In the genomic region with DNA sequence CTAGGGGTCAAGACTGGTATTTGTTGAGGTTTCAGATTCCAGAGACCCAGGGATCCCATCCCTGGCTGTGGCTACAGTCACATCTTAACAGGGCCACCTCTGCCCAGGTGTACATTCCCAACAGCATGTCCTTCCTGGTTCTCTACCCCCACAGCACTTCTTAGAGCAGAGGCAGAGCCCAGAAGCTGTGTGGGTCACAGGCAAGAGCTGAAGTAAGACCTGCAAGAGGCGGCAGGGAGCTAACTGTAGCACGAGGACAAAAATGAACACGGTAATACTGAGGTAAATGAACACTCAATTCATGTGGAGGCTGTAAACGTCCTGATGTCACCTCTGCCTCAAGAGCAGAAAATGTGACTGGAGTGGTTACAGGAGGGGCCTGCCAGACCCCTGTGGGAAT, we compare ENCODE assay signal across 26 cellular contexts. TPM values are rescaled to one million over a fixed set of nuclear protein-coding genes. Genes with fewer than 3 reads are reported as not detected.
A peak's percentile ranks its signal among the peaks of the same experiment; 100 is the strongest.
DNase-seq lines count a peak whose midpoint lies in the region; ATAC-seq and TF ChIP-seq lines count a peak whose summit lies in the region.
"Had no signal": no experiment of that assay in that cellular context is flagged by ENCODE, and none has a peak within 500 bp of the region (broad histone marks: within the 10 kb centered on the region; RNA-seq: fewer than 3 reads in every experiment).

No MANE protein-coding gene starts in this region.

- H3K14ac ChIP-seq in H9 (ENCODE audit: insufficient read depth, low read length): no peak overlapping the region

- no peak overlapping the region for H4K91ac ChIP-seq in H9 (ENCODE audit: insufficient read length, low read depth, low read length)

- H3K4me1 ChIP-seq in H9 (ENCODE audit: insufficient read depth, low read length): peaks cover 3% of the 10 kb centered on the region; the same call in 1 of the 2 replicates
- H3K4me1 ChIP-seq in uterus: peaks cover 0 to 8% of the 10 kb centered on the region in 2 donors
- H3K4me1 ChIP-seq: SJSA1 had no signal

- POLR2A ChIA-PET in activated CD4-positive, alpha-beta T cell treated with anti-CD3 and anti-CD28 coated beads for 36 hours (lab: Charles Lee): no interaction called here

- peaks cover 5% of the 10 kb centered on the region for H3K4me1 Mint-ChIP-seq in activated CD4-positive, alpha-beta T cell treated with anti-CD3 and anti-CD28 coated beads for 36 hours
- H3K4me1 Mint-ChIP-seq in H9: peaks cover 39 to 48% of the 10 kb centered on the region in 2 experiments
- peaks cover 57% of the 10 kb centered on the region for H3K4me1 Mint-ChIP-seq in dendritic cell treated with granulocyte-macrophage colony-stimulating factor and Interleukin-4, amounts not matched to agents 40 ng/mL and 50 ng/mL, for 4 days (ENCODE audit: low read depth)
- H3K4me1 Mint-ChIP-seq: activated CD8-positive, alpha-beta memory T cell treated with anti-CD3 and anti-CD28 coated beads, Interleukin-2, amount 10 ng/mL, durations not matched to agents 7 days and 5 days had no signal

- no peak for ATAC-seq in activated CD4-positive, alpha-beta T cell treated with anti-CD3 and anti-CD28 coated beads for 36 hours
- ATAC-seq in sciatic nerve (no peak), GM21515 (IDR thresholded peaks at IDR 0.05; ENCODE audit: unreplicated experiment) (no peak), GM21367 (IDR thresholded peaks at IDR 0.05; ENCODE audit: unreplicated experiment) (no peak)
- ATAC-seq: activated CD8-positive, alpha-beta memory T cell treated with anti-CD3 and anti-CD28 coated beads, Interleukin-2, amount 10 ng/mL, durations not matched to agents 7 days and 5 days; K562 had no signal

- H3K27ac ChIP-seq in H9 (ENCODE audit: insufficient read length, low read depth, low read length) (no peak overlapping the region), uterus (peak overlapping the region in 1 of 2 donors; percentile 59)
- H3K27ac ChIP-seq: breast epithelium, SJSA1 had no signal

- H2AK5ac ChIP-seq in H9 (ENCODE audit: insufficient read length, low read length): no peak overlapping the region

- no peak overlapping the region for H2BK120ac ChIP-seq in H9 (ENCODE audit: low read depth, low read length, poor library complexity, severe bottlenecking)

- intact Hi-C loops in activated CD4-positive, alpha-beta T cell treated with anti-CD3 and anti-CD28 coated beads for 36 hours (cut with DNase I, micrococcal nuclease): no loop called here
- intact Hi-C loops in dendritic cell treated with granulocyte-macrophage colony-stimulating factor and Interleukin-4, amounts not matched to agents 40 ng/mL and 50 ng/mL, for 4 days (cut with micrococcal nuclease): no loop called here
- intact Hi-C loops in sciatic nerve (cut with DNase I): no loop called here
- intact Hi-C loops in uterus (cut with DNase I; ENCODE audit: low total_unique reads): no loop called here

- no peak overlapping the region for H3K9ac ChIP-seq in H9 (ENCODE audit: extremely low read depth, insufficient read length, low read length)

- no peaks in the 10 kb centered on the region for H3K79me1 ChIP-seq in H9 (ENCODE audit: insufficient read depth, low read depth, low read length, poor library complexity, severe bottlenecking)

- no peaks in the 10 kb centered on the region for H3K36me3 ChIP-seq in uterus

- TF ChIP-seq POLR2A in uterus (IDR thresholded peaks at IDR 0.05): no peak

- H2AFZ ChIP-seq in H9 (ENCODE audit: low read length): no peak overlapping the region

- no peaks in the 10 kb centered on the region for H4K20me1 ChIP-seq in H9 (ENCODE audit: control insufficient read depth, insufficient read depth, insufficient read length)

- CTCF ChIA-PET in activated CD4-positive, alpha-beta T cell treated with anti-CD3 and anti-CD28 coated beads for 36 hours (lab: Charles Lee): interaction anchor here (1.5 kb wide), 1 partner anchor 9 kb away, joined by 3 read pairs; no protein-coding TSS in a partner anchor

- H2BK20ac ChIP-seq in H9 (ENCODE audit: low read depth, low read length, poor library complexity, severe bottlenecking): no peak overlapping the region

- H3K9me3 ChIP-seq in H9 (ENCODE audit: control insufficient read depth, low read depth, low read length): no peaks in the 10 kb centered on the region
- no peaks in the 10 kb centered on the region for H3K9me3 ChIP-seq in uterus
- H3K9me3 ChIP-seq: breast epithelium, SJSA1, transverse colon had no signal

- peaks cover 53% of the 10 kb centered on the region for H3K36me3 Mint-ChIP-seq in activated CD4-positive, alpha-beta T cell treated with anti-CD3 and anti-CD28 coated beads for 36 hours (ENCODE audit: low read depth)
- peaks cover 45 to 87% (median 68%) of the 10 kb centered on the region in 3 experiments; a peak in 6 of 7 replicates for H3K36me3 Mint-ChIP-seq in H9 (ENCODE audit: insufficient read depth in 1 of 3, low read depth in 3 of 3)
- peaks cover 100% of the 10 kb centered on the region for H3K36me3 Mint-ChIP-seq in dendritic cell treated with granulocyte-macrophage colony-stimulating factor and Interleukin-4, amounts not matched to agents 40 ng/mL and 50 ng/mL, for 4 days (ENCODE audit: low read depth)

- WGBS in H9 (ENCODE audit: extremely low coverage, insufficient read length, low lambda C conversion rate): no CpG with 5 or more reads among the region's 4 CpGs

- no peak overlapping the region for H3K18ac ChIP-seq in H9 (ENCODE audit: insufficient read length, low read depth, low read length)

- H3K4me2 ChIP-seq in H9 (ENCODE audit: insufficient read depth, insufficient read length, low read length): no peak overlapping the region

- no peak for TF ChIP-seq CTCF in H9 (conservative IDR thresholded peaks at IDR 0.05)
- no peak for TF ChIP-seq CTCF in uterus (IDR thresholded peaks at IDR 0.05)

- no peaks in the 10 kb centered on the region for H3K27me3 ChIP-seq in H9 (ENCODE audit: insufficient read depth, low read length)
- no peaks in the 10 kb centered on the region for H3K27me3 ChIP-seq in uterus
- H3K27me3 ChIP-seq: breast epithelium, SJSA1, transverse colon had no signal

- no peak overlapping the region for H3T11ph ChIP-seq in H9 (ENCODE audit: low read length)

- no peak overlapping the region for H4K8ac ChIP-seq in H9 (replicated peaks; ENCODE audit: insufficient read length, low read depth, low read length)

- H3K23me2 ChIP-seq in H9 (ENCODE audit: insufficient read length, low read depth, low read length, poor library complexity, severe bottlenecking): no peaks in the 10 kb centered on the region

- H4K5ac ChIP-seq in H9 (ENCODE audit: insufficient read length, low read depth, low read length): no peak overlapping the region

- H2BK15ac ChIP-seq in H9 (ENCODE audit: low read depth, low read length): no peak overlapping the region

- no peak overlapping the region for H3K4me3 ChIP-seq in uterus
- H3K4me3 ChIP-seq: breast epithelium, K562, SJSA1, transverse colon had no signal

- DNase-seq in activated CD4-positive, alpha-beta T cell treated with anti-CD3 and anti-CD28 coated beads for 36 hours: no peak
- no peak for DNase-seq in activated CD4-positive, alpha-beta T cell treated with anti-CD3 and anti-CD28 coated beads for 4 hours
- DNase-seq in H9 (no peak), sciatic nerve (ENCODE audit: low spot score) (peak; percentile 9), uterus (no peak)
- DNase-seq: activated CD4-positive, alpha-beta T cell treated with anti-CD3 and anti-CD28 coated beads, Interleukin-2, amount 10 ng/mL, durations not matched to agents 24 days and 14 days; activated CD8-positive, alpha-beta memory T cell treated with anti-CD3 and anti-CD28 coated beads, Interleukin-2, amount 10 ng/mL, durations not matched to agents 7 days and 5 days; dermis blood vessel endothelial cell; GDM1; GOT3; islet precursor cell; NCI-H1105 treated with DMSO at 0.1 percent for 48 hours; NCI-H2029; NCI-H526 treated with DMSO at 0.1 percent for 48 hours; stimulated activated CD4-positive, alpha-beta T cell treated with anti-CD3 and anti-CD28 coated beads, Interleukin-4, amount 100 ng/mL, for 1 hour; stimulated activated naive CD4-positive, alpha-beta T cell; T-helper 2 cell; transverse colon had no signal

- H3K27me3 Mint-ChIP-seq in activated CD4-positive, alpha-beta T cell treated with anti-CD3 and anti-CD28 coated beads for 36 hours: no peaks in the 10 kb centered on the region
- no peaks in the 10 kb centered on the region for H3K27me3 Mint-ChIP-seq in H9 (ENCODE audit: low read depth)
- no peaks in the 10 kb centered on the region for H3K27me3 Mint-ChIP-seq in dendritic cell treated with granulocyte-macrophage colony-stimulating factor and Interleukin-4, amounts not matched to agents 40 ng/mL and 50 ng/mL, for 4 days
- H3K27me3 Mint-ChIP-seq: activated CD4-positive, alpha-beta T cell treated with anti-CD3 and anti-CD28 coated beads, Interleukin-2, amount 10 ng/mL, durations not matched to agents 24 days and 14 days; activated CD8-positive, alpha-beta memory T cell treated with anti-CD3 and anti-CD28 coated beads, Interleukin-2, amount 10 ng/mL, durations not matched to agents 7 days and 5 days had no signal

- H3K23ac ChIP-seq in H9 (ENCODE audit: insufficient read length, low read depth, low read length): no peak overlapping the region

- H3K79me2 ChIP-seq in H9 (ENCODE audit: insufficient read depth, low read length): 0 out of 2 replicates have a peak, but pooled peaks cover 2% of the 10 kb centered on the region

- H3K4ac ChIP-seq in H9 (ENCODE audit: low read depth, low read length): no peak overlapping the region

- no peak overlapping the region for H3K4me3 Mint-ChIP-seq in activated CD4-positive, alpha-beta T cell treated with anti-CD3 and anti-CD28 coated beads for 36 hours
- H3K4me3 Mint-ChIP-seq in H9: no peak overlapping the region
- H3K4me3 Mint-ChIP-seq in dendritic cell treated with granulocyte-macrophage colony-stimulating factor and Interleukin-4, amounts not matched to agents 40 ng/mL and 50 ng/mL, for 4 days: no peak overlapping the region
- H3K4me3 Mint-ChIP-seq: activated CD4-positive, alpha-beta T cell treated with anti-CD3 and anti-CD28 coated beads, Interleukin-2, amount 10 ng/mL, durations not matched to agents 24 days and 14 days; activated CD8-positive, alpha-beta memory T cell treated with anti-CD3 and anti-CD28 coated beads, Interleukin-2, amount 10 ng/mL, durations not matched to agents 7 days and 5 days had no signal

- H3K9me3 Mint-ChIP-seq in activated CD4-positive, alpha-beta T cell treated with anti-CD3 and anti-CD28 coated beads for 36 hours (ENCODE audit: low read depth): no peaks in the 10 kb centered on the region
- no peaks in the 10 kb centered on the region for H3K9me3 Mint-ChIP-seq in H9
- no peaks in the 10 kb centered on the region for H3K9me3 Mint-ChIP-seq in dendritic cell treated with granulocyte-macrophage colony-stimulating factor and Interleukin-4, amounts not matched to agents 40 ng/mL and 50 ng/mL, for 4 days
- H3K9me3 Mint-ChIP-seq: activated CD4-positive, alpha-beta T cell treated with anti-CD3 and anti-CD28 coated beads, Interleukin-2, amount 10 ng/mL, durations not matched to agents 24 days and 14 days had no signal

- H3K27ac Mint-ChIP-seq in activated CD4-positive, alpha-beta T cell treated with anti-CD3 and anti-CD28 coated beads for 36 hours: peak overlapping the region; percentile 47
- peak overlapping the region in 2 of 3 experiments; percentile 86 to 96; a peak in 2 of 7 replicates for H3K27ac Mint-ChIP-seq in H9
- peak overlapping the region; percentile 34 for H3K27ac Mint-ChIP-seq in dendritic cell treated with granulocyte-macrophage colony-stimulating factor and Interleukin-4, amounts not matched to agents 40 ng/mL and 50 ng/mL, for 4 days
- H3K27ac Mint-ChIP-seq: activated CD4-positive, alpha-beta T cell treated with anti-CD3 and anti-CD28 coated beads, Interleukin-2, amount 10 ng/mL, durations not matched to agents 24 days and 14 days; activated CD8-positive, alpha-beta memory T cell treated with anti-CD3 and anti-CD28 coated beads, Interleukin-2, amount 10 ng/mL, durations not matched to agents 7 days and 5 days had no signal

- no peak overlapping the region for H2BK12ac ChIP-seq in H9 (ENCODE audit: insufficient read length, low read depth, low read length)

- no peak overlapping the region for H2BK5ac ChIP-seq in H9 (ENCODE audit: insufficient read length, low read length)

- no peak overlapping the region for H3K56ac ChIP-seq in H9 (ENCODE audit: insufficient read length, low read depth, low read length)

RNA-seq across cellular contexts. Expression of gene RAPSN, which starts 21.7 kb away (rescaled TPM):
- total RNA-seq in activated CD4-positive, alpha-beta T cell treated with anti-CD3 and anti-CD28 coated beads for 36 hours: under 1 TPM in 1 of 2 experiments, not detected in 1; 0.21 TPM
- total RNA-seq in H9 (2021) (0.48 TPM in 1 of 2 replicates, not detected in the other), sciatic nerve (4.9 TPM), uterus (under 1 TPM in 1 of 4 donors, not detected in 3; 0.41 TPM)
- total RNA-seq: glomerular endothelial cell, RPMI7951, transverse colon had no signal

RNA-seq across cellular contexts. Expression of gene PSMC3, which starts 44.4 kb away (rescaled TPM):
- total RNA-seq in activated CD4-positive, alpha-beta T cell treated with anti-CD3 and anti-CD28 coated beads for 36 hours: 100 to 1,000 TPM; 147 to 167 TPM
- 179 TPM in 2 replicates for total RNA-seq in H9 (2021)
- total RNA-seq in sciatic nerve: 97.5 TPM
- 100 to 1,000 TPM in 1 of 4 donors, 10 to 100 TPM in 3; 43.8 to 161 (median 96.2) TPM for total RNA-seq in uterus

Comparison
In these comparisons a context has a peak if more than half of its experiments do, and no peak if none do; other contexts are left out.
1. H3K27ac Mint-ChIP-seq: peak in every context shown above with its lines; median percentile 91 in H9; 47 in activated CD4-positive, alpha-beta T cell treated with anti-CD3 and anti-CD28 coated beads for 36 hours; 34 in dendritic cell treated with granulocyte-macrophage colony-stimulating factor and Interleukin-4, amounts not matched to agents 40 ng/mL and 50 ng/mL, for 4 days.